In the genomic region with DNA sequence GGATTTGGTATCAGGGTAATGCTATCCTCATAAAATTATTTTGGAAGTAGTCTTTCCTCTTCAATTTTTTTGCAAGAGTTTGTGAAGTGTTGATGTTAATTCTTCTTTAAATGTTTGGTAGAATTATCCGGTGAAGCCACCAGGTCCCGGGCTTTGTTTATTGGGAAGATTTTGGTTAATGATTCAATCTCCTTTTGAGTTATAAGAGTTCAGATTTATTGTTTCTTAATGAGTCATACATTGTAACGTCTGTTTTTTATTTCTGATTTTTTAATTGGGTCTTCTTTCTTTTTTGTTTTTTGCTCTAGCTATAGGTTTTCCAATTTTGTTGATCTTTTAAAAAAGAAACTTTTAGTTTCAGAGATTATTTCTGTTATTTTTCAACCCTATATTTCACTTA, we compare ENCODE assay signal across 14 cellular contexts.
DNase-seq lines count a peak whose midpoint lies in the region; ATAC-seq, FAIRE-seq and TF ChIP-seq lines count a peak whose summit lies in the region.
"Had no signal": no experiment of that assay in that cellular context is flagged by ENCODE, and none has a peak within 500 bp of the region (broad histone marks: within the 10 kb centered on the region; RNA-seq: fewer than 3 reads in every experiment).

No MANE protein-coding gene starts in this region.

- TSS peak; percentile 71 for BruUV-seq in A673 (replicated peaks; lab: Mats Ljungman, UMichigan)

- H3K4me3 ChIP-seq in A673 (ENCODE audit: low read depth, low read length, poor library complexity, severe bottlenecking), result no peak overlapping the region
- H3K4me3 ChIP-seq in skeletal muscle satellite cell (ENCODE audit: low read length), result peak overlapping the region; percentile 7
- no peak overlapping the region for H3K4me3 ChIP-seq in upper lobe of left lung

- FAIRE-seq in H54 (lab: Jason Lieb, UNC), result peak; percentile 20

- H3K36me3 ChIP-seq in A673 (ENCODE audit: insufficient read depth, low read length, poor library complexity, severe bottlenecking) (no peaks in the 10 kb centered on the region), skeletal muscle satellite cell (ENCODE audit: insufficient read depth, low read length) (no peaks in the 10 kb centered on the region), upper lobe of left lung (no peaks in the 10 kb centered on the region)

- H3K27me3 ChIP-seq in A673 (replicated peaks; ENCODE audit: insufficient read depth, low read depth, low read length, poor library complexity), result no peaks in the 10 kb centered on the region
- no peaks in the 10 kb centered on the region for H3K27me3 ChIP-seq in skeletal muscle satellite cell (ENCODE audit: control insufficient read depth, insufficient read depth, low read length)
- no peaks in the 10 kb centered on the region for H3K27me3 ChIP-seq in upper lobe of left lung

- intact Hi-C loops in A673 (cut with micrococcal nuclease; ENCODE audit: unreplicated experiment), result no loop called here

- no peak for DNase-seq in A673 (ENCODE audit: low spot score)
- DNase-seq in H54 (ENCODE audit: insufficient read length, low spot score), result no peak
- DNase-seq in activated T-cell treated with anti-CD3 and anti-CD28 coated beads, Interleukin-2, amount 50 U/mL, for 48 hours, result no peak
- DNase-seq in upper lobe of left lung, result no peak
- DNase-seq: CD8-positive, alpha-beta memory T cell; H9; Karpas-422; MV-4-11; NCI-H1436; NCI-H2081; SIG-M5 had no signal

- TF ChIP-seq POLR2A in H54 (IDR thresholded peaks at IDR 0.05; ENCODE audit: low read depth, low read length) (no peak), upper lobe of left lung (IDR thresholded peaks at IDR 0.05) (no peak)

- peaks cover 16% of the 10 kb centered on the region for H3K4me1 ChIP-seq in A673 (ENCODE audit: insufficient read depth, low read length, poor library complexity, severe bottlenecking)
- peaks cover 32% of the 10 kb centered on the region for H3K4me1 ChIP-seq in skeletal muscle satellite cell (ENCODE audit: control insufficient read depth, insufficient read depth, low read length)
- H3K4me1 ChIP-seq in upper lobe of left lung, result no peaks in the 10 kb centered on the region

- POLR2A ChIA-PET in A673 (lab: Charles Lee; ENCODE audit: low non-redundant PET), result no interaction called here

- CTCF ChIA-PET in A673 (lab: Charles Lee), result no interaction called here

- 79 to 88% methylated on average over 3 of the region's 3 CpGs for WGBS in upper lobe of left lung, 2 donors

- no peaks in the 10 kb centered on the region for H3K9me3 ChIP-seq in A673 (ENCODE audit: low read depth, low read length, poor library complexity, severe bottlenecking)
- peaks cover 9% of the 10 kb centered on the region for H3K9me3 ChIP-seq in skeletal muscle satellite cell (replicated peaks; ENCODE audit: low read length)
- no peaks in the 10 kb centered on the region for H3K9me3 ChIP-seq in upper lobe of left lung

- TF ChIP-seq CTCF in A673 (conservative IDR thresholded peaks at IDR 0.05; ENCODE audit: low read depth, low read length) (no peak), upper lobe of left lung (IDR thresholded peaks at IDR 0.05) (no peak)

- TF ChIP-seq EP300 in upper lobe of left lung (IDR thresholded peaks at IDR 0.05), result no peak

- no peak overlapping the region for H3K9ac ChIP-seq in skeletal muscle satellite cell (ENCODE audit: low read depth, low read length)

- ATAC-seq in SK-N-SH treated with all-trans-retinoic acid at 6 μM for 48 hours (peak; percentile 40), upper lobe of left lung (ENCODE audit: low FRiP score in 2 of 2) (no peak), GM18909 (IDR thresholded peaks at IDR 0.05; ENCODE audit: poor library complexity, unreplicated experiment) (no peak)

- peak overlapping the region; percentile 46 for H3K4me2 ChIP-seq in skeletal muscle satellite cell (ENCODE audit: low read length)

- H3K27ac ChIP-seq in A673 (ENCODE audit: low read depth, low read length, poor library complexity, severe bottlenecking), result no peak overlapping the region
- no peak overlapping the region for H3K27ac ChIP-seq in upper lobe of left lung

TF ChIP-seq in SK-N-SH treated with all-trans-retinoic acid at 6 μM for 48 hours, 23 proteins besides CTCF, POLR2A, EP300 and RAD21:
- TF ChIP-seq ARNTL (CRISPR knock-in tag; IDR thresholded peaks at IDR 0.05; ENCODE audit: borderline replicate concordance, low read depth) (no peak), ESRRG (CRISPR knock-in tag; IDR thresholded peaks at IDR 0.05) (no peak), ISL1 (CRISPR knock-in tag; IDR thresholded peaks at IDR 0.05) (no peak), SNAI2 (CRISPR knock-in tag; IDR thresholded peaks at IDR 0.05) (no peak), ZNF70 (CRISPR knock-in tag; IDR thresholded peaks at IDR 0.05) (no peak), ZNF565 (CRISPR knock-in tag; conservative IDR thresholded peaks at IDR 0.05; ENCODE audit: low read depth) (no peak), ZFP3 (CRISPR knock-in tag; IDR thresholded peaks at IDR 0.05) (no peak), TOX (CRISPR knock-in tag; IDR thresholded peaks at IDR 0.05; ENCODE audit: borderline replicate concordance) (no peak), CSDC2 (CRISPR knock-in tag; IDR thresholded peaks at IDR 0.05) (no peak), BACH2 (CRISPR knock-in tag; IDR thresholded peaks at IDR 0.05; ENCODE audit: borderline replicate concordance) (no peak), GLIS3 (CRISPR knock-in tag; IDR thresholded peaks at IDR 0.05) (no peak), ZNF8 (CRISPR knock-in tag; IDR thresholded peaks at IDR 0.05) (no peak)
- TF ChIP-seq, protein P1, sequence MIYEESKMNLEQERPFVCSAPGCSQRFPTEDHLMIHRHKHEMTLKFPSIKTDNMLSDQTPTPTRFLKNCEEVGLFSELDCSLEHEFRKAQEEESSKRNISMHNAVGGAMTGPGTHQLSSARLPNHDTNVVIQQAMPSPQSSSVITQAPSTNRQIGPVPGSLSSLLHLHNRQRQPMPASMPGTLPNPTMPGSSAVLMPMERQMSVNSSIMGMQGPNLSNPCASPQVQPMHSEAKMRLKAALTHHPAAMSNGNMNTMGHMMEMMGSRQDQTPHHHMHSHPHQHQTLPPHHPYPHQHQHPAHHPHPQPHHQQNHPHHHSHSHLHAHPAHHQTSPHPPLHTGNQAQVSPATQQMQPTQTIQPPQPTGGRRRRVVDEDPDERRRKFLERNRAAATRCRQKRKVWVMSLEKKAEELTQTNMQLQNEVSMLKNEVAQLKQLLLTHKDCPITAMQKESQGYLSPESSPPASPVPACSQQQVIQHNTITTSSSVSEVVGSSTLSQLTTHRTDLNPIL (CRISPR knock-in tag; IDR thresholded peaks at IDR 0.05; ENCODE audit: low read depth), result no peak
- TF ChIP-seq, protein P2, sequence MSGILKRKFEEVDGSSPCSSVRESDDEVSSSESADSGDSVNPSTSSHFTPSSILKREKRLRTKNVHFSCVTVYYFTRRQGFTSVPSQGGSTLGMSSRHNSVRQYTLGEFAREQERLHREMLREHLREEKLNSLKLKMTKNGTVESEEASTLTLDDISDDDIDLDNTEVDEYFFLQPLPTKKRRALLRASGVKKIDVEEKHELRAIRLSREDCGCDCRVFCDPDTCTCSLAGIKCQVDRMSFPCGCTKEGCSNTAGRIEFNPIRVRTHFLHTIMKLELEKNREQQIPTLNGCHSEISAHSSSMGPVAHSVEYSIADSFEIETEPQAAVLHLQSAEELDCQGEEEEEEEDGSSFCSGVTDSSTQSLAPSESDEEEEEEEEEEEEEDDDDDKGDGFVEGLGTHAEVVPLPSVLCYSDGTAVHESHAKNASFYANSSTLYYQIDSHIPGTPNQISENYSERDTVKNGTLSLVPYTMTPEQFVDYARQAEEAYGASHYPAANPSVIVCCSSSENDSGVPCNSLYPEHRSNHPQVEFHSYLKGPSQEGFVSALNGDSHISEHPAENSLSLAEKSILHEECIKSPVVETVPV (CRISPR knock-in tag; IDR thresholded peaks at IDR 0.05), result no peak
- TF ChIP-seq, protein P3, sequence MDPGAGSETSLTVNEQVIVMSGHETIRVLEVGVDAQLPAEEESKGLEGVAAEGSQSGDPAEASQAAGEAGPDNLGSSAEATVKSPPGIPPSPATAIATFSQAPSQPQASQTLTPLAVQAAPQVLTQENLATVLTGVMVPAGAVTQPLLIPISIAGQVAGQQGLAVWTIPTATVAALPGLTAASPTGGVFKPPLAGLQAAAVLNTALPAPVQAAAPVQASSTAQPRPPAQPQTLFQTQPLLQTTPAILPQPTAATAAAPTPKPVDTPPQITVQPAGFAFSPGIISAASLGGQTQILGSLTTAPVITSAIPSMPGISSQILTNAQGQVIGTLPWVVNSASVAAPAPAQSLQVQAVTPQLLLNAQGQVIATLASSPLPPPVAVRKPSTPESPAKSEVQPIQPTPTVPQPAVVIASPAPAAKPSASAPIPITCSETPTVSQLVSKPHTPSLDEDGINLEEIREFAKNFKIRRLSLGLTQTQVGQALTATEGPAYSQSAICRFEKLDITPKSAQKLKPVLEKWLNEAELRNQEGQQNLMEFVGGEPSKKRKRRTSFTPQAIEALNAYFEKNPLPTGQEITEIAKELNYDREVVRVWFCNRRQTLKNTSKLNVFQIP (CRISPR knock-in tag; IDR thresholded peaks at IDR 0.05; ENCODE audit: borderline replicate concordance, low read depth), result no peak
